ENCODE assay signal across 1 cellular context in the genomic region with DNA sequence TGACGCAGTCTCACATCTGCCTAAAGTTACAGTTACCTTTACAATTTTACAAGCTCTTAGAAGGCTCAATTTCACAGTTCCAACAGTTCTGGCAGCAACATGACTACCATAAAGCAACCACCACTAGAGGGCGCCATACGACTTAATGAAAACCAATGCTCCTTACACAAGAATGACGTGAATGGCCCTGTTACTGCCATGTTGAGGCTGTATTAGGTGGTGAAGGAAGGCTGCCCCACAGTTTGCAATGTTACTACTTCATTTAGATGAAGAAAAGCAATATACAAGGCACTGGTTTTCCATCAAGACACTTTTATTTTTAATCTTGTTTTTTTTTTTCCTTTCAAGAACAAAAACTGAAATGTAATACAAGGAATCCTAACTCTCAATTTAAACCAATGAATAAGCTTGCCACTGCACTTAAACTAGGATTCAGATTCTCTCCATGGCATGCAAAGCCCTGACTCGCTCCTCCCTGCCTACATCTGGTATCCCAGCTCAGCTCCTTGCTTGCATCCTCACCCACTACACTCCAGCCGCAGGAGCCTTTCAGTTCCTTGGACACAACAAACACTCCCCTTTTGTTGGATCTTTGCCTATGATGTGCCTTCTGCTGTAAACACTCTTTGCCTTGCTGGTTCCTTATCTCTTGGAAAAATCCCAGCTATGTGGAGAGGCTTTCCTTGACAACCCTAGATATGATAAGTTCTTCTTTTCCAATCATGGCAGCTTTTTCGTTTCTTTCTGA.
TF ChIP-seq lines count a peak whose summit lies in the region.

No MANE protein-coding gene starts in this region.

TF ChIP-seq in H1, 55 proteins besides CTCF, POLR2A, EP300 and RAD21 (continued from another document):
- TF ChIP-seq, protein P1, sequence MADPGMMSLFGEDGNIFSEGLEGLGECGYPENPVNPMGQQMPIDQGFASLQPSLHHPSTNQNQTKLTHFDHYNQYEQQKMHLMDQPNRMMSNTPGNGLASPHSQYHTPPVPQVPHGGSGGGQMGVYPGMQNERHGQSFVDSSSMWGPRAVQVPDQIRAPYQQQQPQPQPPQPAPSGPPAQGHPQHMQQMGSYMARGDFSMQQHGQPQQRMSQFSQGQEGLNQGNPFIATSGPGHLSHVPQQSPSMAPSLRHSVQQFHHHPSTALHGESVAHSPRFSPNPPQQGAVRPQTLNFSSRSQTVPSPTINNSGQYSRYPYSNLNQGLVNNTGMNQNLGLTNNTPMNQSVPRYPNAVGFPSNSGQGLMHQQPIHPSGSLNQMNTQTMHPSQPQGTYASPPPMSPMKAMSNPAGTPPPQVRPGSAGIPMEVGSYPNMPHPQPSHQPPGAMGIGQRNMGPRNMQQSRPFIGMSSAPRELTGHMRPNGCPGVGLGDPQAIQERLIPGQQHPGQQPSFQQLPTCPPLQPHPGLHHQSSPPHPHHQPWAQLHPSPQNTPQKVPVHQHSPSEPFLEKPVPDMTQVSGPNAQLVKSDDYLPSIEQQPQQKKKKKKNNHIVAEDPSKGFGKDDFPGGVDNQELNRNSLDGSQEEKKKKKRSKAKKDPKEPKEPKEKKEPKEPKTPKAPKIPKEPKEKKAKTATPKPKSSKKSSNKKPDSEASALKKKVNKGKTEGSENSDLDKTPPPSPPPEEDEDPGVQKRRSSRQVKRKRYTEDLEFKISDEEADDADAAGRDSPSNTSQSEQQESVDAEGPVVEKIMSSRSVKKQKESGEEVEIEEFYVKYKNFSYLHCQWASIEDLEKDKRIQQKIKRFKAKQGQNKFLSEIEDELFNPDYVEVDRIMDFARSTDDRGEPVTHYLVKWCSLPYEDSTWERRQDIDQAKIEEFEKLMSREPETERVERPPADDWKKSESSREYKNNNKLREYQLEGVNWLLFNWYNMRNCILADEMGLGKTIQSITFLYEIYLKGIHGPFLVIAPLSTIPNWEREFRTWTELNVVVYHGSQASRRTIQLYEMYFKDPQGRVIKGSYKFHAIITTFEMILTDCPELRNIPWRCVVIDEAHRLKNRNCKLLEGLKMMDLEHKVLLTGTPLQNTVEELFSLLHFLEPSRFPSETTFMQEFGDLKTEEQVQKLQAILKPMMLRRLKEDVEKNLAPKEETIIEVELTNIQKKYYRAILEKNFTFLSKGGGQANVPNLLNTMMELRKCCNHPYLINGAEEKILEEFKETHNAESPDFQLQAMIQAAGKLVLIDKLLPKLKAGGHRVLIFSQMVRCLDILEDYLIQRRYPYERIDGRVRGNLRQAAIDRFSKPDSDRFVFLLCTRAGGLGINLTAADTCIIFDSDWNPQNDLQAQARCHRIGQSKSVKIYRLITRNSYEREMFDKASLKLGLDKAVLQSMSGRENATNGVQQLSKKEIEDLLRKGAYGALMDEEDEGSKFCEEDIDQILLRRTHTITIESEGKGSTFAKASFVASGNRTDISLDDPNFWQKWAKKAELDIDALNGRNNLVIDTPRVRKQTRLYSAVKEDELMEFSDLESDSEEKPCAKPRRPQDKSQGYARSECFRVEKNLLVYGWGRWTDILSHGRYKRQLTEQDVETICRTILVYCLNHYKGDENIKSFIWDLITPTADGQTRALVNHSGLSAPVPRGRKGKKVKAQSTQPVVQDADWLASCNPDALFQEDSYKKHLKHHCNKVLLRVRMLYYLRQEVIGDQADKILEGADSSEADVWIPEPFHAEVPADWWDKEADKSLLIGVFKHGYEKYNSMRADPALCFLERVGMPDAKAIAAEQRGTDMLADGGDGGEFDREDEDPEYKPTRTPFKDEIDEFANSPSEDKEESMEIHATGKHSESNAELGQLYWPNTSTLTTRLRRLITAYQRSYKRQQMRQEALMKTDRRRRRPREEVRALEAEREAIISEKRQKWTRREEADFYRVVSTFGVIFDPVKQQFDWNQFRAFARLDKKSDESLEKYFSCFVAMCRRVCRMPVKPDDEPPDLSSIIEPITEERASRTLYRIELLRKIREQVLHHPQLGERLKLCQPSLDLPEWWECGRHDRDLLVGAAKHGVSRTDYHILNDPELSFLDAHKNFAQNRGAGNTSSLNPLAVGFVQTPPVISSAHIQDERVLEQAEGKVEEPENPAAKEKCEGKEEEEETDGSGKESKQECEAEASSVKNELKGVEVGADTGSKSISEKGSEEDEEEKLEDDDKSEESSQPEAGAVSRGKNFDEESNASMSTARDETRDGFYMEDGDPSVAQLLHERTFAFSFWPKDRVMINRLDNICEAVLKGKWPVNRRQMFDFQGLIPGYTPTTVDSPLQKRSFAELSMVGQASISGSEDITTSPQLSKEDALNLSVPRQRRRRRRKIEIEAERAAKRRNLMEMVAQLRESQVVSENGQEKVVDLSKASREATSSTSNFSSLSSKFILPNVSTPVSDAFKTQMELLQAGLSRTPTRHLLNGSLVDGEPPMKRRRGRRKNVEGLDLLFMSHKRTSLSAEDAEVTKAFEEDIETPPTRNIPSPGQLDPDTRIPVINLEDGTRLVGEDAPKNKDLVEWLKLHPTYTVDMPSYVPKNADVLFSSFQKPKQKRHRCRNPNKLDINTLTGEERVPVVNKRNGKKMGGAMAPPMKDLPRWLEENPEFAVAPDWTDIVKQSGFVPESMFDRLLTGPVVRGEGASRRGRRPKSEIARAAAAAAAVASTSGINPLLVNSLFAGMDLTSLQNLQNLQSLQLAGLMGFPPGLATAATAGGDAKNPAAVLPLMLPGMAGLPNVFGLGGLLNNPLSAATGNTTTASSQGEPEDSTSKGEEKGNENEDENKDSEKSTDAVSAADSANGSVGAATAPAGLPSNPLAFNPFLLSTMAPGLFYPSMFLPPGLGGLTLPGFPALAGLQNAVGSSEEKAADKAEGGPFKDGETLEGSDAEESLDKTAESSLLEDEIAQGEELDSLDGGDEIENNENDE (IDR thresholded peaks at IDR 0.05; ENCODE audit: insufficient replicate concordance, low read length) = no peak
- TF ChIP-seq SIN3A (conservative IDR thresholded peaks at IDR 0.05 in 1 of 2, IDR thresholded peaks at IDR 0.05 in 1 of 2; ENCODE audit: low read depth in 1 of 2, low read length in 2 of 2) = no peak
- TF ChIP-seq TCF12 (IDR thresholded peaks at IDR 0.05; ENCODE audit: low read depth, low read length) = no peak
- no peak for TF ChIP-seq GTF2F1 (IDR thresholded peaks at IDR 0.05; ENCODE audit: borderline replicate concordance, low read depth, low read length)
- TF ChIP-seq YY1 (IDR thresholded peaks at IDR 0.05; ENCODE audit: low read depth, low read length) = peak; percentile 78
- peak; percentile 35; the same call in 1 of the 2 replicates for TF ChIP-seq CEBPB (IDR thresholded peaks at IDR 0.05; ENCODE audit: low read depth, low read length)
- no peak for TF ChIP-seq KDM5A (IDR thresholded peaks at IDR 0.05; ENCODE audit: low read length)
- no peak for TF ChIP-seq EGR1 (IDR thresholded peaks at IDR 0.05; ENCODE audit: borderline replicate concordance, low read depth, low read length)
- TF ChIP-seq SRF (IDR thresholded peaks at IDR 0.05; ENCODE audit: low read depth, low read length) = no peak
- no peak for TF ChIP-seq SP1 (IDR thresholded peaks at IDR 0.05; ENCODE audit: low read depth, low read length)
- TF ChIP-seq CREB1 (IDR thresholded peaks at IDR 0.05) = peak; percentile 52; the same call in 1 of the 2 replicates
- TF ChIP-seq, protein P2, sequence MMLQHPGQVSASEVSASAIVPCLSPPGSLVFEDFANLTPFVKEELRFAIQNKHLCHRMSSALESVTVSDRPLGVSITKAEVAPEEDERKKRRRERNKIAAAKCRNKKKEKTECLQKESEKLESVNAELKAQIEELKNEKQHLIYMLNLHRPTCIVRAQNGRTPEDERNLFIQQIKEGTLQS (IDR thresholded peaks at IDR 0.05; ENCODE audit: insufficient read depth, low read depth, low read length) = no peak
- no peak for TF ChIP-seq TEAD4 (IDR thresholded peaks at IDR 0.05; ENCODE audit: low read depth, low read length)
- TF ChIP-seq SP2 (IDR thresholded peaks at IDR 0.05; ENCODE audit: low read length) = no peak
- TF ChIP-seq CHD2 (IDR thresholded peaks at IDR 0.05; ENCODE audit: low read length) = no peak
- TF ChIP-seq NRF1 (IDR thresholded peaks at IDR 0.05; ENCODE audit: low read depth, low read length) = no peak
- no peak for TF ChIP-seq POLR2AphosphoS5 (IDR thresholded peaks at IDR 0.05; ENCODE audit: low read depth, low read length)
- TF ChIP-seq FOSL1 (IDR thresholded peaks at IDR 0.05; ENCODE audit: insufficient read depth, low read depth, low read length) = no peak
- no peak for TF ChIP-seq MAFK (IDR thresholded peaks at IDR 0.05; ENCODE audit: low read depth, low read length)
- TF ChIP-seq NANOG (IDR thresholded peaks at IDR 0.05; ENCODE audit: insufficient read depth, low read depth, low read length, poor library complexity, severe bottlenecking) = no peak
- TF ChIP-seq CTBP2 (IDR thresholded peaks at IDR 0.05; ENCODE audit: borderline replicate concordance, insufficient read depth, insufficient read length, low read length) = no peak
- TF ChIP-seq BCL11A (IDR thresholded peaks at IDR 0.05; ENCODE audit: low read depth in 2 of 2, low read length in 2 of 2) = no peak
- TF ChIP-seq ASH2L (IDR thresholded peaks at IDR 0.05; ENCODE audit: low read length) = no peak
- no peak for TF ChIP-seq ZNF274 (IDR thresholded peaks at IDR 0.05; ENCODE audit: borderline replicate concordance, extremely low read depth, low read length)
- no peak for TF ChIP-seq RBBP5 (IDR thresholded peaks at IDR 0.05; ENCODE audit: borderline replicate concordance, low read depth, low read length)
